8 cellular contexts compared by ENCODE assay signal in the genomic region with DNA sequence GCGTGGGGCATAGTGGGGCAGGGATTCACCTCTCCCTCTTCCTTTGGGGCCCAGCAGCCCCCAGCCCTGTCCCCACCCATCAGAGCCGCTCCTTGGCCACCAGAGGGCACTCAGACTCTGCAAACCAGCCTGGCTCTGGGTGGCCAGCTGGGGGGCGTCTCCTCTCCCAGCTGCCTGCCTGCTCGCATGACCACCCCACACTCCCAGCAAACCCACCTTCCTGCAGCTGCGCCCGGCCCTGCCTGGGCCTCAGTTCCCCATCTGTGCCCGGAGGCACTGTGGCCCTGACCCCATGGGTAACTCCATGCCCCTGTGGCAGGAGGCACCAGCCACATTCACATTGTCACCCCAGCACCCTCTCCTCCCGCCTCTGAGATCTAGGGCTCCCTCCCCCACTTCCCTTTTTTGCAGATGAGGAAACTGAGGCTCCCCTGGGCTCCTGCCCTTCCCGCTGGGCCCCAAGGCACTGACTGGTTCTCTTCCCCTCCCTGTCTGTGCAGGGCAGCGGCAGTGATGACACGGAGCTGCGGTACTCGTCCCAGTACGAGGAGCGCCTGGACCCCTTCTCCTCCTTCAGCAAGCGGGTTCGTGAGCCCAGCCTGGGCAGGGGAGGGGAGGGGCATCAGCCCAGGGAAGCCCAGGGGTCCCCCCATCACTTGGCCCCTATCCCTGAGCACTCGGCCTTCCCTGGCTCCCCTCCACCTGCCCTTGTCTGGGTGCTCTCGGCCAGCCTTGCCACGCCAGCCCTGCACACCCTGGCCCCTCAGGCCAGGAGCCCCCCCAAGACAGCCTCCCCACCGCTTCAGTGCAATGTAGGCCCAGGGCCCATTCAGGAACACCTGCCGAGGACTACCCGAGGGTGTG. TPM values are rescaled to one million over a fixed set of nuclear protein-coding genes. Genes with fewer than 3 reads are reported as not detected.
A peak's percentile ranks its signal among the peaks of the same experiment; 100 is the strongest.
DNase-seq lines count a peak whose midpoint lies in the region; ATAC-seq and TF ChIP-seq lines count a peak whose summit lies in the region.

No MANE protein-coding gene starts in this region.

- H3K4me3 ChIP-seq in epithelial cell of proximal tubule (ENCODE audit: low read depth, low read length) (no peak overlapping the region), uterus (no peak overlapping the region)

- peak; percentile 89 for TF ChIP-seq CTCF in epithelial cell of proximal tubule (conservative IDR thresholded peaks at IDR 0.05; ENCODE audit: low read depth, low read length)
- TF ChIP-seq CTCF in nephron progenitor cell (IDR thresholded peaks at IDR 0.05) = peak; percentile 85
- TF ChIP-seq CTCF in uterus (IDR thresholded peaks at IDR 0.05) = peak; percentile 77 to 86 (median 82)

- no peaks in the 10 kb centered on the region for H3K36me3 Mint-ChIP-seq in nephron progenitor cell (ENCODE audit: low read depth)

- no peak for TF ChIP-seq POLR2A in uterus (IDR thresholded peaks at IDR 0.05)

- no peak overlapping the region for H3K4me3 Mint-ChIP-seq in nephron progenitor cell

- ATAC-seq in Right ventricle myocardium inferior (peak; percentile 75), HG02885 (IDR thresholded peaks at IDR 0.05; ENCODE audit: poor library complexity, unreplicated experiment) (peak; percentile 62)

- no peaks in the 10 kb centered on the region for H3K27me3 Mint-ChIP-seq in nephron progenitor cell (ENCODE audit: low read depth, poor library complexity)

- DNase-seq in Right ventricle myocardium inferior (ENCODE audit: missing footprints) (peak; percentile 77), cardiac septum (ENCODE audit: low spot score) (no peak), NCI-H774 (lab: John Stamatoyannopoulos, UW) (peak; percentile 10), epithelial cell of proximal tubule (ENCODE audit: low read depth) (no peak), nephron progenitor cell (peak; percentile 80), uterus (peak; percentile 45 to 47)
- DNase-seq in activated CD8-positive, alpha-beta memory T cell treated with anti-CD3 and anti-CD28 coated beads, Interleukin-2, amount 50 U/mL, for 4 hours = peak; percentile 63

- H3K9me3 ChIP-seq in uterus = no peaks in the 10 kb centered on the region

- H3K27ac ChIP-seq in uterus = no peak overlapping the region

- peaks cover 23% of the 10 kb centered on the region for H3K4me1 Mint-ChIP-seq in nephron progenitor cell

- no peak overlapping the region for H3K27ac Mint-ChIP-seq in nephron progenitor cell

- no peaks in the 10 kb centered on the region for H3K9me3 Mint-ChIP-seq in nephron progenitor cell

- no peaks in the 10 kb centered on the region for H3K4me1 ChIP-seq in uterus

- no peaks in the 10 kb centered on the region for H3K27me3 ChIP-seq in uterus

- no peaks in the 10 kb centered on the region for H3K36me3 ChIP-seq in uterus

- intact Hi-C loops in Right ventricle myocardium inferior (cut with DNase I) (loop anchor here (1.0 kb wide), 1 partner anchor 111 kb away; no protein-coding TSS in a partner anchor), cardiac septum (cut with DNase I) (loop anchor here (1.0 kb wide), 1 partner anchor 111 kb away; no protein-coding TSS in a partner anchor), uterus (cut with DNase I; ENCODE audit: low total_unique reads) (loop anchor here (2.0 kb wide), 1 partner anchor 111 kb away; no protein-coding TSS in a partner anchor)

RNA-seq across cellular contexts. Expression of a gene that starts 6.9 kb away (rescaled TPM):
- total RNA-seq in Right ventricle myocardium inferior (1.2 TPM), cardiac septum (3.1 TPM), epithelial cell of proximal tubule (3.8 and 13.6 TPM in 2 replicates), uterus (10 to 100 TPM in 1 of 4 donors, 1 to 10 TPM in 1, under 1 TPM in 1, not detected in 1; 0.77 to 13.8 (median 9.4) TPM)

Comparison
In these comparisons a context has a peak if more than half of its experiments do, and no peak if none do; other contexts are left out.
1. DNase-seq: peak in Right ventricle myocardium inferior (single experiment), NCI-H774 (single experiment), activated CD8-positive, alpha-beta memory T cell treated with anti-CD3 and anti-CD28 coated beads, Interleukin-2, amount 50 U/mL, for 4 hours (single experiment), nephron progenitor cell (single experiment) and uterus (2 of 2); none in cardiac septum (single experiment) and epithelial cell of proximal tubule (single experiment).
2. Peak in every context shown above with its lines, with median percentiles within 50 percentile points of each other: CTCF ChIP-seq.